10 cellular contexts compared by ENCODE assay signal in the genomic region with DNA sequence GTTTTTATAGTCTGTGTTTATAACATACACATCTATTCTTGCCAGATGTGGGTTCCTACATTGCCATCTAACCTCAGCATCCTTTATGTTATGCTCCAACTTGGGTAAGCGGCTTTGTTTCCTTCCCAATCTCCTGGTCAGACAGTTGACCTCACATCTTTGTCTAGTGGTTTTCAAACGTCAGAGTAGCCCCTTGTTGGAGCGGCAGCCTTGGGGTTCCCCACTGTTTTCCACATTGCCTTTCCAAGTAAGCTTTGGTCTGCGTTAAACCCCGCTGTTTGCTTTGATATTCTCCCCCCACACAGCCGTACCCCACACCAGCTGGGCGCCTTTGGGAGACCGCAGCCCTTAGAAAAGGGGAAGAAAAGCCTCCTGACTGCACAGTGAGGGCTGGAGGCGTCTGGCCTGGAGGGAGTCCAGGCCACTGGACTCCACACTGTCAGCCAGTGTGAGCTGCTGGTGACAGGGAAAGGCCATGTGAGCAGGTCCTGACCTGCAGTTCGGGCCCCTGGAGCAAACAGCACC.
A peak's percentile ranks its signal among the peaks of the same experiment; 100 is the strongest.
DNase-seq lines count a peak whose midpoint lies in the region; ATAC-seq, FAIRE-seq and TF ChIP-seq lines count a peak whose summit lies in the region.
"Had no signal": no experiment of that assay in that cellular context is flagged by ENCODE, and none has a peak within 500 bp of the region (broad histone marks: within the 10 kb centered on the region; RNA-seq: fewer than 3 reads in every experiment).

No MANE protein-coding gene starts in this region.

- ATAC-seq in naive thymus-derived CD8-positive, alpha-beta T cell = peak; percentile 41 to 62
- no peak for ATAC-seq in activated T-cell treated with anti-CD3 and anti-CD28 coated beads, Interleukin-2, amount 50 U/mL, for 4 hours

- no peak for TF ChIP-seq POLR2A in H1 (IDR thresholded peaks at IDR 0.05; ENCODE audit: control extremely low read depth in 1 of 2, low read depth in 2 of 2, low read length in 2 of 2)

- H4K91ac ChIP-seq in H1 (replicated peaks; ENCODE audit: insufficient read length, low read length) = no peak overlapping the region

- DNase-seq in CD1c-positive myeloid dendritic cell (ENCODE audit: extremely low spot score) = peak; percentile 70
- DNase-seq in Kasumi-1 (lab: John Stamatoyannopoulos, UW) = peak; percentile 8 to 23
- no peak for DNase-seq in H1 (ENCODE audit: low read depth in 1 of 2, low spot score in 2 of 2)
- peak in 5 of 10 donors; percentile 12 to 32 (median 27) for DNase-seq in naive thymus-derived CD8-positive, alpha-beta T cell
- no peak for DNase-seq in activated T-helper 2 cell treated with anti-CD3 and anti-CD28 coated beads, Interferon-gamma antibody, Interleukin-2, Interleukin-4, amounts not matched to agents 10 μg/mL and 5 μg/mL and 100 μg/mL, durations not matched to agents 14 hours and 24 hours and 36 hours (ENCODE audit: low spot score)
- DNase-seq in stimulated activated naive CD4-positive, alpha-beta T cell treated with Interleukin-2 at 50 U/mL for 16 hours (lab: John Stamatoyannopoulos, UW) = no peak
- no peak for DNase-seq in activated T-cell treated with anti-CD3 and anti-CD28 coated beads, Interleukin-2, amount 50 U/mL, for 4 hours
- DNase-seq in NCI-H1930 (lab: John Stamatoyannopoulos, UW) = no peak
- DNase-seq: Caco-2, NCI-H187 treated with DMSO at 0.1 percent for 48 hours had no signal

- H3K27ac Mint-ChIP-seq in naive thymus-derived CD8-positive, alpha-beta T cell = peak overlapping the region in 9 of 10 donors; percentile 1 to 91 (median 57)
- no peak overlapping the region for H3K27ac Mint-ChIP-seq in activated T-helper 2 cell treated with anti-CD3 and anti-CD28 coated beads, Interferon-gamma antibody, Interleukin-2, Interleukin-4, amounts not matched to agents 10 μg/mL and 5 μg/mL and 100 μg/mL, durations not matched to agents 14 hours and 24 hours and 36 hours

- peaks cover 0 to 6% (median 1%) of the 10 kb centered on the region in 4 experiments; a peak in 3 of 8 replicates for H3K36me3 ChIP-seq in H1 (ENCODE audit: control insufficient read depth in 2 of 4, insufficient read depth in 4 of 4, low read length in 3 of 4)

- H3K79me2 ChIP-seq in H1 (ENCODE audit: control insufficient read depth in 1 of 2, insufficient read depth in 2 of 2, low read length in 2 of 2) = no peaks in the 10 kb centered on the region

- POLR2A ChIA-PET in H1 (lab: Charles Lee; ENCODE audit: partially characterized antibody) = interaction anchor here (1.0 to 1.2 kb wide), 2 partner anchors 10 to 454 kb away, joined by 3 read pairs; no protein-coding TSS in a partner anchor
- POLR2A ChIA-PET in naive thymus-derived CD8-positive, alpha-beta T cell (lab: Charles Lee) = interaction anchor here (1.1 to 1.8 kb wide), 2 partner anchors 9 to 83 kb away, joined by 3 to 11 read pairs; a partner anchor contains a TSS

- H3K4me1 ChIP-seq in H1 (replicated peaks in 1 of 4; ENCODE audit: control insufficient read depth in 3 of 4, insufficient read depth in 4 of 4, low read length in 3 of 4) = peaks cover 0 to 5% (median 0%) of the 10 kb centered on the region in 4 experiments; a peak in 5 of 7 replicates
- H3K4me1 ChIP-seq: Caco-2 had no signal

- H3K4me3 ChIP-seq in H1 (ENCODE audit: extremely low read depth in 1 of 4, insufficient read depth in 2 of 4, low read depth in 3 of 4, low read length in 4 of 4) = no peak overlapping the region

- H3K56ac ChIP-seq in H1 (replicated peaks; ENCODE audit: insufficient read length, low read depth, low read length) = no peak overlapping the region

- TF ChIP-seq RAD21 in H1 (IDR thresholded peaks at IDR 0.05 in 1 of 2, conservative IDR thresholded peaks at IDR 0.05 in 1 of 2; ENCODE audit: low read depth in 2 of 2, low read length in 2 of 2) = no peak

- H3K4me2 ChIP-seq in H1 (ENCODE audit: insufficient read depth in 1 of 2, low read depth in 2 of 2, low read length in 2 of 2) = no peak overlapping the region

- H2AFZ ChIP-seq in H1 (ENCODE audit: low read length) = no peak overlapping the region

- no peaks in the 10 kb centered on the region for H3K9me3 ChIP-seq in H1 (ENCODE audit: insufficient read depth in 2 of 2, low read depth in 1 of 2, low read length in 1 of 2)
- H3K9me3 ChIP-seq: Caco-2 had no signal

- H2BK12ac ChIP-seq in H1 (ENCODE audit: low read depth, low read length) = no peak overlapping the region

- H4K8ac ChIP-seq in H1 (ENCODE audit: extremely low read depth, insufficient read depth, low read length) = no peak overlapping the region

- no peak overlapping the region for H3K18ac ChIP-seq in H1 (ENCODE audit: extremely low read depth, low read length)

- FAIRE-seq in H1 (lab: Jason Lieb, UNC) = no peak

- peaks cover 0 to 9% (median 2%) of the 10 kb centered on the region in 9 donors for H3K9me3 Mint-ChIP-seq in naive thymus-derived CD8-positive, alpha-beta T cell
- H3K9me3 Mint-ChIP-seq in activated T-helper 2 cell treated with anti-CD3 and anti-CD28 coated beads, Interferon-gamma antibody, Interleukin-2, Interleukin-4, amounts not matched to agents 10 μg/mL and 5 μg/mL and 100 μg/mL, durations not matched to agents 14 hours and 24 hours and 36 hours = no peaks in the 10 kb centered on the region
- no peaks in the 10 kb centered on the region for H3K9me3 Mint-ChIP-seq in activated T-cell treated with anti-CD3 and anti-CD28 coated beads, Interleukin-2, amount 50 U/mL, for 4 hours

- H3K4me3 Mint-ChIP-seq in naive thymus-derived CD8-positive, alpha-beta T cell = peak overlapping the region in 5 of 10 donors; percentile 18 to 74 (median 42)
- no peak overlapping the region for H3K4me3 Mint-ChIP-seq in activated T-helper 2 cell treated with anti-CD3 and anti-CD28 coated beads, Interferon-gamma antibody, Interleukin-2, Interleukin-4, amounts not matched to agents 10 μg/mL and 5 μg/mL and 100 μg/mL, durations not matched to agents 14 hours and 24 hours and 36 hours (ENCODE audit: low read depth)
- H3K4me3 Mint-ChIP-seq in activated T-cell treated with anti-CD3 and anti-CD28 coated beads, Interleukin-2, amount 50 U/mL, for 4 hours = no peak overlapping the region

- peaks cover 23 to 50% (median 40%) of the 10 kb centered on the region in 4 donors for H3K4me1 Mint-ChIP-seq in naive thymus-derived CD8-positive, alpha-beta T cell
- H3K4me1 Mint-ChIP-seq in activated T-helper 2 cell treated with anti-CD3 and anti-CD28 coated beads, Interferon-gamma antibody, Interleukin-2, Interleukin-4, amounts not matched to agents 10 μg/mL and 5 μg/mL and 100 μg/mL, durations not matched to agents 14 hours and 24 hours and 36 hours (ENCODE audit: low read depth) = peaks cover 9% of the 10 kb centered on the region
- peaks cover 24% of the 10 kb centered on the region for H3K4me1 Mint-ChIP-seq in activated T-cell treated with anti-CD3 and anti-CD28 coated beads, Interleukin-2, amount 50 U/mL, for 4 hours (ENCODE audit: low read depth)

- TF ChIP-seq CTCF in H1 (IDR thresholded peaks at IDR 0.05; ENCODE audit: control extremely low read depth in 1 of 3, insufficient read depth in 1 of 3, low read depth in 1 of 3, low read length in 3 of 3) = no peak

- CTCF ChIA-PET in H1 (lab: Charles Lee; ENCODE audit: partially characterized antibody) = interaction anchor here (0.9 to 3.9 kb wide), 6 partner anchors 10 to 260 kb away, joined by 3 to 32 read pairs (median 9); no protein-coding TSS in a partner anchor

- no peak overlapping the region for H3K4ac ChIP-seq in H1 (replicated peaks; ENCODE audit: insufficient read length, low read depth, low read length)

- no peak overlapping the region for H2BK15ac ChIP-seq in H1 (ENCODE audit: low read length)

- no peaks in the 10 kb centered on the region; the same call in 1 of the 2 replicates for H3K23me2 ChIP-seq in H1 (ENCODE audit: low read depth, low read length)

- H3K27ac ChIP-seq in H1 (ENCODE audit: low read depth, low read length) = no peak overlapping the region

- H3K23ac ChIP-seq in H1 (ENCODE audit: insufficient read length) = no peak overlapping the region

- no peaks in the 10 kb centered on the region for H3K79me1 ChIP-seq in H1 (ENCODE audit: low read depth, low read length)

- peaks cover 0 to 1% of the 10 kb centered on the region in 2 experiments for H4K20me1 ChIP-seq in H1 (replicated peaks in 1 of 2; ENCODE audit: control insufficient read depth in 1 of 2, insufficient read depth in 2 of 2, low read length in 2 of 2)

- no peak overlapping the region for H2BK20ac ChIP-seq in H1 (ENCODE audit: low read length)

- no peaks in the 10 kb centered on the region for H3K27me3 ChIP-seq in H1 (replicated peaks in 1 of 4; ENCODE audit: control insufficient read depth in 3 of 4, extremely low read depth in 1 of 4, insufficient read depth in 3 of 4, low read length in 3 of 4)

- no peak overlapping the region for H3K14ac ChIP-seq in H1 (ENCODE audit: insufficient read length)

- intact Hi-C loops in activated T-helper 2 cell treated with anti-CD3 and anti-CD28 coated beads, Interferon-gamma antibody, Interleukin-2, Interleukin-4, amounts not matched to agents 10 μg/mL and 5 μg/mL and 100 μg/mL, durations not matched to agents 14 hours and 24 hours and 36 hours (cut with micrococcal nuclease) = no loop called here

- WGBS in H1 (ENCODE audit: extremely low coverage in 1 of 2, insufficient coverage in 1 of 2, insufficient read length in 1 of 2, insufficient replicate concordance in 2 of 2, low coverage in 1 of 2, low lambda C conversion rate in 2 of 2, missing lambda C conversion rate in 1 of 2), 2 experiments = 75% methylated on average over 10 of the region's 10 CpGs; no CpG with 5 or more reads in 1 of the 2 experiments

- no peak overlapping the region for H2BK5ac ChIP-seq in H1 (ENCODE audit: low read depth, low read length)

- peak overlapping the region; percentile 6 for H4K5ac ChIP-seq in H1 (ENCODE audit: insufficient read length, low read depth, low read length)

- TF ChIP-seq EP300 in H1 (IDR thresholded peaks at IDR 0.05; ENCODE audit: borderline replicate concordance in 1 of 2, low read depth in 2 of 2, low read length in 2 of 2) = no peak

- H3K9ac ChIP-seq in H1 (replicated peaks in 1 of 4; ENCODE audit: extremely low read depth in 1 of 4, low read depth in 3 of 4, low read length in 3 of 4) = no peak overlapping the region

- H3K27me3 Mint-ChIP-seq in naive thymus-derived CD8-positive, alpha-beta T cell = peaks cover 0 to 1% (median 0%) of the 10 kb centered on the region in 5 donors
- H3K27me3 Mint-ChIP-seq in activated T-helper 2 cell treated with anti-CD3 and anti-CD28 coated beads, Interferon-gamma antibody, Interleukin-2, Interleukin-4, amounts not matched to agents 10 μg/mL and 5 μg/mL and 100 μg/mL, durations not matched to agents 14 hours and 24 hours and 36 hours (ENCODE audit: low read depth) = peaks cover 1% of the 10 kb centered on the region
- no peaks in the 10 kb centered on the region for H3K27me3 Mint-ChIP-seq in activated T-cell treated with anti-CD3 and anti-CD28 coated beads, Interleukin-2, amount 50 U/mL, for 4 hours (ENCODE audit: low read depth)

- H2AK5ac ChIP-seq in H1 (ENCODE audit: low read depth, low read length) = no peak overlapping the region

- peaks cover 0 to 11% (median 11%) of the 10 kb centered on the region in 3 donors for H3K36me3 Mint-ChIP-seq in naive thymus-derived CD8-positive, alpha-beta T cell
- H3K36me3 Mint-ChIP-seq in activated T-helper 2 cell treated with anti-CD3 and anti-CD28 coated beads, Interferon-gamma antibody, Interleukin-2, Interleukin-4, amounts not matched to agents 10 μg/mL and 5 μg/mL and 100 μg/mL, durations not matched to agents 14 hours and 24 hours and 36 hours (ENCODE audit: low read depth) = peaks cover 16% of the 10 kb centered on the region
- peaks cover 9% of the 10 kb centered on the region for H3K36me3 Mint-ChIP-seq in activated T-cell treated with anti-CD3 and anti-CD28 coated beads, Interleukin-2, amount 50 U/mL, for 4 hours (ENCODE audit: insufficient read depth)

- no peak overlapping the region for H2BK120ac ChIP-seq in H1 (replicated peaks; ENCODE audit: low read depth, low read length)

Comparison
In these comparisons a context has a peak if more than half of its experiments do, and no peak if none do; other contexts are left out.
1. DNase-seq: peak in CD1c-positive myeloid dendritic cell (single experiment) and Kasumi-1 (2 of 2); none in H1 (0 of 2), activated T-helper 2 cell treated with anti-CD3 and anti-CD28 coated beads, Interferon-gamma antibody, Interleukin-2, Interleukin-4, amounts not matched to agents 10 μg/mL and 5 μg/mL and 100 μg/mL, durations not matched to agents 14 hours and 24 hours and 36 hours (single experiment), stimulated activated naive CD4-positive, alpha-beta T cell treated with Interleukin-2 at 50 U/mL for 16 hours (single experiment), activated T-cell treated with anti-CD3 and anti-CD28 coated beads, Interleukin-2, amount 50 U/mL, for 4 hours (single experiment) and NCI-H1930 (0 of 2).
2. ATAC-seq: peak in naive thymus-derived CD8-positive, alpha-beta T cell (2 of 2); none in activated T-cell treated with anti-CD3 and anti-CD28 coated beads, Interleukin-2, amount 50 U/mL, for 4 hours (0 of 2).